ENCODE assay signal across 8 cellular contexts in the genomic region with DNA sequence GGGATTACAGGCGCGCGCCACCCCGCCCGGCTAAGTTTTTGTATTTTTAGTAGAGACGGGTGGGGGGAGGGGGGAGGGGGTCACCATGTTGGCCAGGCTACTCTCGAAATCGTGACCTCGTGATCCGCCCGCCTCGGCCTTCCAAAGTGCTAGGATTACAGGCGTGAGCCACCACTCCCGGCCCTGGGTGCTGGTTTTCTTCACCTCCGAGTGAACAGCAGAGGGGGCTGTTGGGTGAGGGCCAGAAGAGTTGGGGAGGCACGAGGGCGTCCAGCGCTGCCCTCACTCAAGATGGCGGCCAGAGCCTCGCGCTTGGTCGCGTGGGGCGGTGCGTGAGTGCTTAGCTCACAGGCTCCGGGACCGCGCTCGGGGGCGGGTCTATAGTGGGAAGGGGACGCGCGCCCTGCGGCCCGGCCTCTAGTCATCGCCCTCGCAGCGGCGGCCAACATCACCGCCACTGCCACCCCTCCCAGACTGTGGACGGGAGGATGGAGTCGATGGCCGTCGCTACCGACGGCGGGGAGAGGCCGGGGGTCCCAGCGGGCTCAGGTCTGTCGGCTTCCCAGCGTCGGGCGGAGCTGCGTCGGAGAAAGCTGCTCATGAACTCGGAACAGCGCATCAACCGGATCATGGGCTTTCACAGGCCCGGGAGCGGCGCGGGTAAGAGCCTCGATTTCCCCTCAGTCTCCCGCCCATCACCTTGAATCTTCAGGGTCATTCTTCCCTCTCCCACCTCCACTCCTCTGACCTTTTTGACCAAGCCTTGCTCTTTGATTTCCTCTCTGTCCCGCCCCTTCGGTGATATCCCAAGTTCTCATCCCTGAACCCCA. TPM values are rescaled to one million over a fixed set of nuclear protein-coding genes. Genes with fewer than 3 reads are reported as not detected.
A peak's percentile ranks its signal among the peaks of the same experiment; 100 is the strongest.
DNase-seq lines count a peak whose midpoint lies in the region; ATAC-seq and TF ChIP-seq lines count a peak whose summit lies in the region.

A gene (plus strand): TSS at position 416 of the 830 bp plus-strand sequence. CDS start 73 bp downstream, at position 489.

- intact Hi-C loops in Panc1 (cut with micrococcal nuclease; ENCODE audit: unreplicated experiment), result no loop called here

- H3K4me1 ChIP-seq in Panc1 (ENCODE audit: control insufficient read depth, insufficient read depth, low read length) (peaks cover 9% of the 10 kb centered on the region; the same call in 1 of the 2 replicates), muscle layer of duodenum (ENCODE audit: control insufficient read depth in 1 of 2, insufficient read depth in 2 of 2, low read length in 2 of 2) (peaks cover 0 to 22% of the 10 kb centered on the region in 2 donors)

- H3K36me3 ChIP-seq in Panc1 (ENCODE audit: control insufficient read depth, insufficient read depth, low read length) (peaks cover 3% of the 10 kb centered on the region), muscle layer of duodenum (ENCODE audit: control insufficient read depth in 1 of 2, insufficient read depth in 2 of 2, low read length in 2 of 2) (peaks cover 0 to 9% of the 10 kb centered on the region in 2 donors)

- peak; percentile 87 for TF ChIP-seq CTCF in Panc1 (IDR thresholded peaks at IDR 0.05)

- in situ Hi-C loops in Panc1 (cut with HindIII; ENCODE audit: low pct_unique_long_range_greater_than_20kb, low sequenced_read_pairs), result no loop called here

- H3K27me3 ChIP-seq in Panc1 (ENCODE audit: control insufficient read depth, insufficient read depth, low read length) (no peaks in the 10 kb centered on the region), muscle layer of duodenum (ENCODE audit: low read depth, low read length) (no peaks in the 10 kb centered on the region)

- CTCF ChIA-PET in Panc1 (lab: Charles Lee), result interaction anchor here (0.6 to 0.8 kb wide), 4 partner anchors 23 to 214 kb away, joined by 3 to 6 read pairs (median 4); no protein-coding TSS in a partner anchor

- H3K4me3 ChIP-seq in Panc1 (ENCODE audit: low read depth in 2 of 2, low read length in 2 of 2) (peak within 1 kb of the TSS; percentile 95 to 98), muscle layer of duodenum (ENCODE audit: low read depth in 1 of 2, low read length in 2 of 2) (peak within 1 kb of the TSS; percentile 80 to 83)

- ATAC-seq in GM21723 (IDR thresholded peaks at IDR 0.05; ENCODE audit: unreplicated experiment) (peak; percentile 96), Panc1 (peak; percentile 99), esophagus mucosa (peak; percentile 99)

- BruUV-seq in Panc1 (replicated peaks; lab: Mats Ljungman, UMichigan), result no TSS peak

- POLR2A ChIA-PET in Panc1 (lab: Charles Lee), result interaction anchor here (0.5 to 1.8 kb wide), 3 partner anchors 9 to 20 kb away, joined by 3 to 9 read pairs (median 8); a partner anchor contains a TSS

- H3K27ac ChIP-seq in Panc1 (ENCODE audit: low read length) (peak within 1 kb of the TSS; percentile 78), muscle layer of duodenum (ENCODE audit: low read length) (peak within 1 kb of the TSS; percentile 94)

- no peaks in the 10 kb centered on the region for H3K9me3 ChIP-seq in Panc1 (ENCODE audit: control insufficient read depth, insufficient read depth, low read depth, low read length)
- H3K9me3 ChIP-seq in muscle layer of duodenum (ENCODE audit: control insufficient read depth in 1 of 2, low read length in 2 of 2), result no peaks in the 10 kb centered on the region

- DNase-seq in DMS79 treated with DMSO at 0.1 percent for 48 hours (lab: John Stamatoyannopoulos, UW), result peak; percentile 74
- DNase-seq in KG1 (lab: John Stamatoyannopoulos, UW), result peak; percentile 85
- peak; percentile 93 for DNase-seq in Panc1 (ENCODE audit: low read depth, low spot score)
- peak; percentile 98 for DNase-seq in activated T-cell treated with anti-CD3 and anti-CD28 coated beads, Interleukin-2, amount 50 U/mL, for 48 hours
- DNase-seq in stimulated activated CD8-positive, alpha-beta memory T cell treated with anti-CD3 and anti-CD28 coated beads, Interleukin-7, amount 100 ng/mL, for 4 hours (ENCODE audit: low read depth in 2 of 2), result peak; percentile 94 to 97

RNA-seq across cellular contexts. Expression of the gene that starts here (rescaled TPM):
- total RNA-seq in Panc1 (2021; ENCODE audit: unreplicated experiment) (28.3 TPM), esophagus mucosa (15.7 TPM)
- polyA plus RNA-seq in Panc1 (2012; ENCODE audit: insufficient read length), result 25.2 TPM

Comparison
In these comparisons a context has a peak if more than half of its experiments do, and no peak if none do; other contexts are left out.
1. Peak in every context shown above with its lines: DNase-seq, ATAC-seq, H3K4me3 ChIP-seq and H3K27ac ChIP-seq.